In genomic region chr16:58636474-58636873, GRCh38 we compare ENCODE assay signal across 1 cellular context.
TF ChIP-seq lines count a peak whose summit lies in the region.

No MANE protein-coding gene starts in this region.

TF ChIP-seq in HepG2, 621 proteins besides CTCF, POLR2A, EP300 and RAD21 (continued from another document):
- TF ChIP-seq, protein P1, sequence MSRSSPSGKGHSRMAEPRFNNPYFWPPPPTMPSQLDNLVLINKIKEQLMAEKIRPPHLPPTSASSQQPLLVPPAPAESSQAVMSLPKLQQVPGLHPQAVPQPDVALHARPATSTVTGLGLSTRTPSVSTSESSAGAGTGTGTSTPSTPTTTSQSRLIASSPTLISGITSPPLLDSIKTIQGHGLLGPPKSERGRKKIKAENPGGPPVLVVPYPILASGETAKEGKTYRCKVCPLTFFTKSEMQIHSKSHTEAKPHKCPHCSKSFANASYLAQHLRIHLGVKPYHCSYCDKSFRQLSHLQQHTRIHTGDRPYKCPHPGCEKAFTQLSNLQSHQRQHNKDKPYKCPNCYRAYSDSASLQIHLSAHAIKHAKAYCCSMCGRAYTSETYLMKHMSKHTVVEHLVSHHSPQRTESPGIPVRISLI (CRISPR knock-in tag; IDR thresholded peaks at IDR 0.05; ENCODE audit: borderline replicate concordance): peak; percentile 48; the same call in 1 of the 2 replicates
- TF ChIP-seq BATF2 (CRISPR knock-in tag; IDR thresholded peaks at IDR 0.05): no peak
